In the genomic region with DNA sequence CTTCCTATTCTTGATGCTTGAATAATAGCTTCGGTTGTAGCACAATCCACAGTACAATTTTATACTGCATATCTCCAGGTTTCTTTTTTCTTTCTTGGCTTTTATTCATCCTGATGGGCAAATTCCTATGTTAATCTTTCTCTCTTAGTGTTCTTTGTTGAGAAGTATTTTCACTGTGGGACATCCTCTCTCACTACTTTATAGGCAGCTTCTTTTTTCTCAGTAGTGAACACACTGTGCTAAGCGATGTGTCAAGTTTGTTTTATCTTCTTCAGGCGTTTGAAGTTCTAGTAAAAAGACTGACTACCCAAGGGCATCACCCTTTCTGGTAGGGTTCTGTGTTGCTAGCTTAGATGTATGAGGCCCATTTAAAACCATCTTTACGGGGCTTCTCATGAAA, we compare ENCODE assay signal across 7 cellular contexts.
"Had no signal": no experiment of that assay in that cellular context is flagged by ENCODE, and none has a peak within 500 bp of the region (broad histone marks: within the 10 kb centered on the region; RNA-seq: fewer than 3 reads in every experiment).

No MANE protein-coding gene starts in this region.

- H3K4me3 Mint-ChIP-seq: H9 had no signal

- H3K4me3 ChIP-seq: K562 had no signal

- DNase-seq: GOT3, H9, HCEC 1CT, IMR-90, KG1 had no signal

- ATAC-seq: K562 had no signal

- H3K27ac Mint-ChIP-seq: H9 had no signal

- H3K27ac ChIP-seq: HL-60 had no signal
